ENCODE assay signal across 29 cellular contexts in the genomic region with DNA sequence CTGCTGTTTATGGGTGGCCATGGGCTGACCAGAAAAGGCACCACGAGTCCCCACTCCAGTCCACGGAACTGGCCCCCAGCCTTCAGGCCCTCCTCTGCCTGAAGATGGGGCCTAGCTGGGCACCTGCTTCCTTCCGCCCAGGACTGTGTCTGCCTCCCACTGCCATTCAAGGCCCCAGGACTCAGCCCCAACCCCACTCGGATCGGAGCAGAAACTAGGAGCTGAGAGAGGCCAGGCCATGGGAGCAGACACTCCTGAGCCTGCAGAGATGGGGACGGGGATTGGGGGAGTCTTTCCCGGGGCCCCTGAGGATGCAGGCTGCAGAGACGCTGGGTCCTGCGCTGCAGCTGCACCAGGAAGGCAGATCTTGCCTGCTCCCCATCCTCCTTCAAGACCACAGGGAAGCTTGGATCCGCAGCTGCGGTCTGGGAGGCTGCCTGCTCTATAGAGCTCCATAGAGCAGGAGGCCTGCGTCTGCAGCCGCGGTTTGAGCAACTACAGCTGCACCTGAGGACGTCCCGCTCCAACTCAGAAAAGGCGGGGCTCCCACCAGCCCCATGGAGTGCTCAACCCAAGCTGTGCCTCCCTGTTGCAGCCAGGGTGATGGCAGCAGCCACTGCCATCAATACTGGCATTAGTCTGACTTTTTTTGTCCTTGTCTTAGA.
"Had no signal": no experiment of that assay in that cellular context is flagged by ENCODE, and none has a peak within 500 bp of the region (broad histone marks: within the 10 kb centered on the region; RNA-seq: fewer than 3 reads in every experiment).

No MANE protein-coding gene starts in this region.

- H3K36me3 ChIP-seq: ascending aorta, cardiac muscle cell, colonic mucosa, heart left ventricle, left lung, upper lobe of left lung, vagina had no signal

- H3K9me3 ChIP-seq: ascending aorta, colonic mucosa, vagina had no signal

- DNase-seq: activated CD4-positive, alpha-beta T cell treated with anti-CD3 and anti-CD28 coated beads, Interleukin-2, amount 50 U/mL, for 1 hour; activated CD8-positive, alpha-beta memory T cell treated with anti-CD3 and anti-CD28 coated beads, Interleukin-2, amount 10 ng/mL, durations not matched to agents 7 days and 5 days; activated CD8-positive, alpha-beta T cell treated with anti-CD3 and anti-CD28 coated beads, Interleukin-2, amount 10 ng/mL, durations not matched to agents 7 days and 5 days; activated naive CD4-positive, alpha-beta T cell treated with Interleukin-2 at 50 U/mL for 16 hours; activated T-cell treated with anti-CD3 and anti-CD28 coated beads, Interleukin-2, amount 50 U/mL, for 72 hours; cerebellar nuclear complex; colonic mucosa; dorsolateral prefrontal cortex; effector memory CD8-positive, alpha-beta T cell; foreskin fibroblast; mesendoderm; natural killer cell; stimulated activated CD4-positive, alpha-beta T cell treated with anti-CD3 and anti-CD28 coated beads, Interleukin-4, amount 100 ng/mL, for 24 hours; stimulated activated naive CD8-positive, alpha-beta T cell treated with anti-CD3 and anti-CD28 coated beads, Interleukin-15, amount 100 ng/mL, for 72 hours; T-helper 17 cell; T1000 had no signal

- H3K4me1 Mint-ChIP-seq: activated CD8-positive, alpha-beta memory T cell treated with anti-CD3 and anti-CD28 coated beads, Interleukin-2, amount 10 ng/mL, durations not matched to agents 7 days and 5 days; brain; natural killer cell; stimulated activated effector memory CD8-positive, alpha-beta T cell treated with anti-CD3 and anti-CD28 coated beads, Interleukin-12 subunit alpha, Interleukin-12 subunit beta, amount 100 ng/mL, for 72 hours; stimulated activated naive CD8-positive, alpha-beta T cell treated with anti-CD3 and anti-CD28 coated beads, Interleukin-15, amount 100 ng/mL, for 72 hours; T-helper 17 cell had no signal

- H3K4me1 ChIP-seq: ascending aorta, colonic mucosa, heart left ventricle, left lung, upper lobe of left lung, vagina had no signal

- H3K27ac ChIP-seq: ascending aorta, cardiac muscle cell, colonic mucosa, dorsolateral prefrontal cortex, heart left ventricle, left lung, skin epidermis, upper lobe of left lung, vagina had no signal

- H3K9me3 Mint-ChIP-seq: effector memory CD8-positive, alpha-beta T cell had no signal

- H3K36me3 Mint-ChIP-seq: activated CD8-positive, alpha-beta memory T cell treated with anti-CD3 and anti-CD28 coated beads, Interleukin-2, amount 10 ng/mL, durations not matched to agents 7 days and 5 days; activated naive CD8-positive, alpha-beta T cell; brain; stimulated activated effector memory CD8-positive, alpha-beta T cell treated with anti-CD3 and anti-CD28 coated beads, Interleukin-12 subunit alpha, Interleukin-12 subunit beta, amount 100 ng/mL, for 72 hours had no signal

- H3K27ac Mint-ChIP-seq: activated CD8-positive, alpha-beta memory T cell treated with anti-CD3 and anti-CD28 coated beads, Interleukin-2, amount 10 ng/mL, durations not matched to agents 7 days and 5 days; activated CD8-positive, alpha-beta T cell treated with anti-CD3 and anti-CD28 coated beads, Interleukin-2, amount 10 ng/mL, durations not matched to agents 7 days and 5 days; activated naive CD8-positive, alpha-beta T cell; activated T-cell treated with anti-CD3 and anti-CD28 coated beads, Interleukin-2, amount 50 U/mL, for 72 hours; brain; effector memory CD8-positive, alpha-beta T cell; natural killer cell; stimulated activated effector memory CD8-positive, alpha-beta T cell treated with anti-CD3 and anti-CD28 coated beads, Interleukin-12 subunit alpha, Interleukin-12 subunit beta, amount 100 ng/mL, for 72 hours; stimulated activated naive CD8-positive, alpha-beta T cell treated with anti-CD3 and anti-CD28 coated beads, Interleukin-15, amount 100 ng/mL, for 72 hours; T-helper 17 cell had no signal

- ATAC-seq: activated CD8-positive, alpha-beta memory T cell treated with anti-CD3 and anti-CD28 coated beads, Interleukin-2, amount 10 ng/mL, durations not matched to agents 7 days and 5 days; activated CD8-positive, alpha-beta T cell treated with anti-CD3 and anti-CD28 coated beads, Interleukin-2, amount 10 ng/mL, durations not matched to agents 7 days and 5 days; activated T-cell treated with anti-CD3 and anti-CD28 coated beads, Interleukin-2, amount 50 U/mL, for 72 hours; effector memory CD8-positive, alpha-beta T cell; heart left ventricle; left lung; natural killer cell; sciatic nerve; stimulated activated effector memory CD8-positive, alpha-beta T cell treated with anti-CD3 and anti-CD28 coated beads, Interleukin-12 subunit alpha, Interleukin-12 subunit beta, amount 100 ng/mL, for 72 hours; stimulated activated naive CD8-positive, alpha-beta T cell treated with anti-CD3 and anti-CD28 coated beads, Interleukin-15, amount 100 ng/mL, for 72 hours; T-helper 17 cell had no signal

- FAIRE-seq: endothelial cell of umbilical vein had no signal

- H3K4me3 Mint-ChIP-seq: activated CD8-positive, alpha-beta memory T cell treated with anti-CD3 and anti-CD28 coated beads, Interleukin-2, amount 10 ng/mL, durations not matched to agents 7 days and 5 days; activated CD8-positive, alpha-beta T cell treated with anti-CD3 and anti-CD28 coated beads, Interleukin-2, amount 10 ng/mL, durations not matched to agents 7 days and 5 days; activated naive CD8-positive, alpha-beta T cell; activated T-cell treated with anti-CD3 and anti-CD28 coated beads, Interleukin-2, amount 50 U/mL, for 72 hours; brain; effector memory CD8-positive, alpha-beta T cell; natural killer cell; stimulated activated effector memory CD8-positive, alpha-beta T cell treated with anti-CD3 and anti-CD28 coated beads, Interleukin-12 subunit alpha, Interleukin-12 subunit beta, amount 100 ng/mL, for 72 hours; stimulated activated naive CD8-positive, alpha-beta T cell treated with anti-CD3 and anti-CD28 coated beads, Interleukin-15, amount 100 ng/mL, for 72 hours; T-helper 17 cell had no signal

- H3K4me3 ChIP-seq: ascending aorta, cardiac muscle cell, colonic mucosa, dorsolateral prefrontal cortex, heart left ventricle, left lung, lung, skin epidermis, upper lobe of left lung, vagina had no signal

- H3K27me3 Mint-ChIP-seq: activated CD8-positive, alpha-beta memory T cell treated with anti-CD3 and anti-CD28 coated beads, Interleukin-2, amount 10 ng/mL, durations not matched to agents 7 days and 5 days; activated naive CD8-positive, alpha-beta T cell; effector memory CD8-positive, alpha-beta T cell; stimulated activated naive CD8-positive, alpha-beta T cell treated with anti-CD3 and anti-CD28 coated beads, Interleukin-15, amount 100 ng/mL, for 72 hours; T-helper 17 cell had no signal
